1 cellular context compared by ENCODE assay signal in the genomic region with DNA sequence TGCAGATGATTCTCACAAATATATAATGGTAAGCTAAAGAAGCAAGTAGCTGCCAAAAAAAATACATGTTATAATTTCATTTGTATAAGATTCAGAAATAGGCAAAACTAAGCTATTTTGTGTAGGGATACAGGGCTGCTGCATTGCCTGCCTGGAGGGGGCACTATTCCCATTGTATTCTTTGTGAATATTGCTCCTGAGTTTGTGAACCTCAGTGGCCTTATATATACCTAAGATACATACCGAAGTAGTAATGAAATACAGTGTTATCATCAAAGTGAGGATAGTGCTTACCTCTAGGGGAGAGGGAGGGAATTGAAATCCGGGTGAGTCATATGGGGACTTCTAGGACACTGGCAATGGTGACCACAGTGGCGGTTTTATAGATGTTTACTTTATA.
TF ChIP-seq lines count a peak whose summit lies in the region.

No MANE protein-coding gene starts in this region.

TF ChIP-seq in endothelial cell of umbilical vein, 7 proteins besides CTCF, POLR2A, EP300 and RAD21:
- no peak for TF ChIP-seq MYC (IDR thresholded peaks at IDR 0.05; ENCODE audit: low read depth, low read length)
- TF ChIP-seq, protein P1, sequence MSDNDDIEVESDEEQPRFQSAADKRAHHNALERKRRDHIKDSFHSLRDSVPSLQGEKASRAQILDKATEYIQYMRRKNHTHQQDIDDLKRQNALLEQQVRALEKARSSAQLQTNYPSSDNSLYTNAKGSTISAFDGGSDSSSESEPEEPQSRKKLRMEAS (IDR thresholded peaks at IDR 0.05; ENCODE audit: insufficient read depth, insufficient read length) = no peak
- no peak for TF ChIP-seq GATA2 (IDR thresholded peaks at IDR 0.05; ENCODE audit: insufficient read depth, insufficient read length, low read depth, low read length)
- no peak for TF ChIP-seq FOS (IDR thresholded peaks at IDR 0.05; ENCODE audit: borderline replicate concordance, insufficient read depth, low read length)
- no peak for TF ChIP-seq POLR2AphosphoS5 (IDR thresholded peaks at IDR 0.05; ENCODE audit: insufficient read depth, low read depth, low read length)
- TF ChIP-seq EZH2 (IDR thresholded peaks at IDR 0.05; ENCODE audit: borderline replicate concordance, low read depth, low read length, severe bottlenecking) = no peak
- no peak for TF ChIP-seq JUN (IDR thresholded peaks at IDR 0.05; ENCODE audit: borderline replicate concordance, insufficient read depth, insufficient read length, low read depth)
TF ChIP-seq in endothelial cell of umbilical vein: peak in this region for 0.
